Comparison of ENCODE assay signal across 8 cellular contexts in the genomic region with DNA sequence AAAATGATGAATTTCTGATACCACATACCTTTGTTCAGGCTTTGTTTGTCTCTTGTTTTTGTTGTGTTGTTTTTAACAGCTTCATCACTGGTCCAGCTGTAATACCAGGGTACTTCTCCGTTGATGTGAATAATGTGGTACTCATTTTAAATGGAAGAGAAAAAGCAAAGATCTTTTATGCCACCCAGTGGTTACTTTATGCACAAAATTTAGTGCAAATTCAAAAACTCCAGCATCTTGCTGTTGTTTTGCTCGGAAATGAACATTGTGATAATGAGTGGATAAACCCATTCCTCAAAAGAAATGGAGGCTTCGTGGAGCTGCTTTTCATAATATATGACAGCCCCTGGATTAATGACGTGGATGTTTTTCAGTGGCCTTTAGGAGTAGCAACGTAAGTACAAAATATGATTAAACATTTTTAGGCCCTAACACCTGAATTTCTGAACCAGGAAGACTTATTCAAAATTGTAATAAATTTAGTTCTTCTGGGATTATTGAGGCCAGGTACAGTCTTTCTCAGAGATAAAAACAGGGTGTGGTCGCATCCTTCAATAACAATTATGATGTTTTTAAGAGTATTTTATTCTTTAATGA. TPM values are rescaled to one million over a fixed set of nuclear protein-coding genes. Genes with fewer than 3 reads are reported as not detected.
DNase-seq lines count a peak whose midpoint lies in the region; ATAC-seq and TF ChIP-seq lines count a peak whose summit lies in the region.

No MANE protein-coding gene starts in this region.

- peak; percentile 38 for DNase-seq in Caki2 (ENCODE audit: low read depth)
- DNase-seq in HFF-Myc (ENCODE audit: extremely low read depth, low read depth) = no peak
- peak; percentile 33 for DNase-seq in NCI-H526 treated with DMSO at 0.1 percent for 48 hours (lab: John Stamatoyannopoulos, UW)
- peak; percentile 15 to 33 for DNase-seq in dermis microvascular lymphatic vessel endothelial cell (ENCODE audit: low read depth in 2 of 2)
- peak; percentile 24 for DNase-seq in neural progenitor cell (ENCODE audit: low spot score)
- no peak for DNase-seq in stimulated activated CD4-positive, alpha-beta T cell treated with anti-CD3 and anti-CD28 coated beads, Interleukin-4, amount 100 ng/mL, for 24 hours

- in situ Hi-C loops in Caki2 (cut with HindIII; ENCODE audit: low pct_unique_long_range_greater_than_20kb, low sequenced_read_pairs) = no loop called here

- no peaks in the 10 kb centered on the region for H3K36me3 Mint-ChIP-seq in neural progenitor cell

- H3K36me3 ChIP-seq in neural progenitor cell = peaks cover 3% of the 10 kb centered on the region

- no peaks in the 10 kb centered on the region for H3F3A ChIP-seq in neural progenitor cell (ENCODE audit: low read depth)

- H3K27ac Mint-ChIP-seq in neural progenitor cell = no peak overlapping the region

- TF ChIP-seq CTCF in HFF-Myc (IDR thresholded peaks at IDR 0.05; ENCODE audit: low read depth, low read length, missing control alignments) (peak; percentile 31), neural progenitor cell (IDR thresholded peaks at IDR 0.05) (peak; percentile 60)

- ATAC-seq in HG02938 (IDR thresholded peaks at IDR 0.05; ENCODE audit: unreplicated experiment) (no peak), GM19463 (IDR thresholded peaks at IDR 0.05; ENCODE audit: unreplicated experiment) (no peak)

- no peak overlapping the region for H3K4me2 ChIP-seq in neural progenitor cell

- H3K27me3 ChIP-seq in neural progenitor cell = no peaks in the 10 kb centered on the region

- H3K9me3 Mint-ChIP-seq in neural progenitor cell = no peaks in the 10 kb centered on the region

- H3K4me3 Mint-ChIP-seq in neural progenitor cell = no peak overlapping the region

- H3K4me1 ChIP-seq in neural progenitor cell = no peaks in the 10 kb centered on the region

- no peaks in the 10 kb centered on the region for H3K79me2 ChIP-seq in neural progenitor cell (ENCODE audit: low read depth)

- H2AFZ ChIP-seq in neural progenitor cell (replicated peaks) = no peak overlapping the region

- H4K20me1 ChIP-seq in neural progenitor cell (ENCODE audit: low read depth) = no peaks in the 10 kb centered on the region

- H3K27me3 Mint-ChIP-seq in neural progenitor cell (ENCODE audit: insufficient read depth, low read depth) = no peaks in the 10 kb centered on the region

- H3K27ac ChIP-seq in neural progenitor cell = no peak overlapping the region

- H3K4me3 ChIP-seq in HFF-Myc (replicated peaks; ENCODE audit: low read depth, low read length) (no peak overlapping the region), neural progenitor cell (no peak overlapping the region)

- no peaks in the 10 kb centered on the region for H3K4me1 Mint-ChIP-seq in neural progenitor cell

- H3K9me3 ChIP-seq in neural progenitor cell (ENCODE audit: low read depth) = no peaks in the 10 kb centered on the region

- H3K9ac ChIP-seq in neural progenitor cell = no peak overlapping the region

RNA-seq across cellular contexts. Expression of a gene that starts 22.4 kb away (rescaled TPM):
- 38.1 and 50.7 TPM in 2 replicates for total RNA-seq in Caki2 (2014; rRNA removed; shearing (Covaris generic); ENCODE audit: low replicate concordance)
- total RNA-seq in dermis microvascular lymphatic vessel endothelial cell (7.3 and 9.1 TPM in 2 replicates), neural progenitor cell (ENCODE audit: low replicate concordance) (9.4 and 10.8 TPM in 2 replicates)

RNA-seq across cellular contexts. Expression of a gene that starts 42.4 kb away (rescaled TPM):
- 7.6 and 30.0 TPM in 2 replicates for total RNA-seq in Caki2 (2014; rRNA removed; shearing (Covaris generic); ENCODE audit: low replicate concordance)
- total RNA-seq in dermis microvascular lymphatic vessel endothelial cell = 1.3 and 3.2 TPM in 2 replicates
- 1.5 and 3.0 TPM in 2 replicates for total RNA-seq in neural progenitor cell (ENCODE audit: low replicate concordance)

Comparison
In these comparisons a context has a peak if more than half of its experiments do, and no peak if none do; other contexts are left out.
1. DNase-seq: peak in Caki2 (single experiment), NCI-H526 treated with DMSO at 0.1 percent for 48 hours (single experiment), dermis microvascular lymphatic vessel endothelial cell (2 of 2) and neural progenitor cell (single experiment); none in HFF-Myc (single experiment) and stimulated activated CD4-positive, alpha-beta T cell treated with anti-CD3 and anti-CD28 coated beads, Interleukin-4, amount 100 ng/mL, for 24 hours (single experiment).